16 cellular contexts compared by ENCODE assay signal in the genomic region with DNA sequence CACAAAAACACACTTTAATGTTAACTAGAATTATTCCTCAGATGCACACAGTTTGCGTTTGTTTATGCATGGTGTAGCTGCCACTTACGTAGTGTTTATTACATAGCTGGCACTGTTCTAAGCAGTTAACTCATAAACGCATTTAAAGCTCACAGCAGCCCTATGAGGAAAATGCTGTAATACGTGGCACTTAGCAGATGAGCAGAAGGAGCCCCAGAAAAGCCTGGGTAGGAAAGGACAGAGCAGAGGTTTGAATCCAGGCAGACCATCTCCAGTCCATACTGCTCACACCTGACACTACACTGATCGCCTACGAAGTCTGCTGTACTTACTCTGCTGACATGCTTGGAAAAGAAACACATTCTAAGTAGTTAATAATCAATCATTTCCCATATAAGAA.
DNase-seq lines count a peak whose midpoint lies in the region; ATAC-seq and TF ChIP-seq lines count a peak whose summit lies in the region.
"Had no signal": no experiment of that assay in that cellular context is flagged by ENCODE, and none has a peak within 500 bp of the region (broad histone marks: within the 10 kb centered on the region; RNA-seq: fewer than 3 reads in every experiment).

No MANE protein-coding gene starts in this region.

- CTCF ChIA-PET in activated CD4-positive, alpha-beta memory T cell treated with anti-CD3 and anti-CD28 coated beads for 36 hours (lab: Charles Lee), result no interaction called here

- H3K27me3 Mint-ChIP-seq in activated CD4-positive, alpha-beta memory T cell treated with anti-CD3 and anti-CD28 coated beads for 36 hours, result no peaks in the 10 kb centered on the region
- H3K27me3 Mint-ChIP-seq in stimulated activated memory B cell treated with anti-CD40 and anti-IgM and Interleukin-4, amounts not matched to agents 10 μg/mL and 1 μg/mL and 100 μg/mL, for 72 hours, result no peaks in the 10 kb centered on the region

- intact Hi-C loops in activated CD4-positive, alpha-beta memory T cell treated with anti-CD3 and anti-CD28 coated beads for 36 hours (cut with micrococcal nuclease), result loop anchor here (1.0 to 2.0 kb wide), 4 partner anchors 16 to 93 kb away; no protein-coding TSS in a partner anchor
- intact Hi-C loops in mucosa of descending colon (cut with DNase I, micrococcal nuclease), result loop anchor here in 1 of 2 donors (10.0 kb wide), 1 partner anchor 62 kb away; the partner anchor contains the start of gene BCL2

- POLR2A ChIA-PET in activated CD4-positive, alpha-beta memory T cell treated with anti-CD3 and anti-CD28 coated beads for 36 hours (lab: Charles Lee), result no interaction called here

- H3K27me3 ChIP-seq in HL-60 (ENCODE audit: insufficient read depth, poor library complexity, severe bottlenecking), result no peaks in the 10 kb centered on the region
- H3K27me3 ChIP-seq: ascending aorta had no signal

- H3K27ac ChIP-seq in HL-60 (replicated peaks), result peak overlapping the region; percentile 92
- H3K27ac ChIP-seq: ascending aorta, WERI-Rb-1 had no signal

- ATAC-seq in mucosa of descending colon, result peak; percentile 89
- ATAC-seq in stimulated activated memory B cell treated with anti-CD40 and anti-IgM and Interleukin-4, amounts not matched to agents 10 μg/mL and 1 μg/mL and 100 μg/mL, for 72 hours, result no peak
- ATAC-seq: Right ventricle myocardium inferior had no signal

- H3K4me1 ChIP-seq in mucosa of descending colon (ENCODE audit: low read depth), result peaks cover 29% of the 10 kb centered on the region

- peaks cover 67% of the 10 kb centered on the region for H3K4me1 Mint-ChIP-seq in activated CD4-positive, alpha-beta memory T cell treated with anti-CD3 and anti-CD28 coated beads for 36 hours (ENCODE audit: low read depth)
- H3K4me1 Mint-ChIP-seq in stimulated activated memory B cell treated with anti-CD40 and anti-IgM and Interleukin-4, amounts not matched to agents 10 μg/mL and 1 μg/mL and 100 μg/mL, for 72 hours, result peaks cover 62% of the 10 kb centered on the region

- no peak for TF ChIP-seq CTCF in HL-60 (IDR thresholded peaks at IDR 0.05; ENCODE audit: insufficient read depth, low read length)
- TF ChIP-seq CTCF in mucosa of descending colon (IDR thresholded peaks at IDR 0.05), result no peak
- TF ChIP-seq CTCF in GM13976 (IDR thresholded peaks at IDR 0.05; ENCODE audit: borderline replicate concordance, control extremely low read depth, extremely low read depth, insufficient read depth, missing control alignments), result no peak

- H3K27ac Mint-ChIP-seq in activated CD4-positive, alpha-beta memory T cell treated with anti-CD3 and anti-CD28 coated beads for 36 hours, result peak overlapping the region; percentile 62
- peak overlapping the region; percentile 71 for H3K27ac Mint-ChIP-seq in stimulated activated memory B cell treated with anti-CD40 and anti-IgM and Interleukin-4, amounts not matched to agents 10 μg/mL and 1 μg/mL and 100 μg/mL, for 72 hours

- H3K4me3 Mint-ChIP-seq in activated CD4-positive, alpha-beta memory T cell treated with anti-CD3 and anti-CD28 coated beads for 36 hours, result no peak overlapping the region
- H3K4me3 Mint-ChIP-seq in stimulated activated memory B cell treated with anti-CD40 and anti-IgM and Interleukin-4, amounts not matched to agents 10 μg/mL and 1 μg/mL and 100 μg/mL, for 72 hours, result no peak overlapping the region

- H3K36me3 ChIP-seq in mucosa of descending colon (ENCODE audit: low read depth), result no peaks in the 10 kb centered on the region
- H3K36me3 ChIP-seq: ascending aorta, WERI-Rb-1 had no signal

- in situ Hi-C loops in GM13976 (cut with MboI; ENCODE audit: low sequenced_read_pairs, unreplicated experiment), result no loop called here

- H3K4me3 ChIP-seq in HL-60 (replicated peaks; ENCODE audit: insufficient read depth, low read length) (no peak overlapping the region), mucosa of descending colon (no peak overlapping the region)
- H3K4me3 ChIP-seq: ascending aorta had no signal

- H3K9me3 ChIP-seq in mucosa of descending colon, result no peaks in the 10 kb centered on the region
- H3K9me3 ChIP-seq: ascending aorta had no signal

- DNase-seq in HL-60 (ENCODE audit: low read depth in 1 of 2, low spot score in 1 of 2) (peak; percentile 45 to 71), mucosa of descending colon (no peak), DMS 273 (lab: John Stamatoyannopoulos, UW; ENCODE audit: unreplicated experiment) (no peak), GM13976 (ENCODE audit: low spot score) (no peak), H4 (ENCODE audit: low spot score) (no peak), inferior parietal cortex (ENCODE audit: extremely low spot score) (no peak)
- no peak for DNase-seq in activated CD4-positive, alpha-beta memory T cell treated with anti-CD3 and anti-CD28 coated beads for 36 hours
- DNase-seq: activated T-cell treated with anti-CD3 and anti-CD28 coated beads, Interleukin-2, amount 50 U/mL, for 1 hour; NCI-H2029; NCI-H774; posterior cingulate gyrus; stimulated activated CD4-positive, alpha-beta T cell treated with anti-CD3 and anti-CD28 coated beads, Interleukin-4, amount 100 ng/mL, for 24 hours; WERI-Rb-1 had no signal

- no peaks in the 10 kb centered on the region for H3K9me3 Mint-ChIP-seq in activated CD4-positive, alpha-beta memory T cell treated with anti-CD3 and anti-CD28 coated beads for 36 hours
- H3K9me3 Mint-ChIP-seq in stimulated activated memory B cell treated with anti-CD40 and anti-IgM and Interleukin-4, amounts not matched to agents 10 μg/mL and 1 μg/mL and 100 μg/mL, for 72 hours, result peaks cover 4% of the 10 kb centered on the region

- H3K36me3 Mint-ChIP-seq in activated CD4-positive, alpha-beta memory T cell treated with anti-CD3 and anti-CD28 coated beads for 36 hours, result peaks cover 60% of the 10 kb centered on the region
- H3K36me3 Mint-ChIP-seq in stimulated activated memory B cell treated with anti-CD40 and anti-IgM and Interleukin-4, amounts not matched to agents 10 μg/mL and 1 μg/mL and 100 μg/mL, for 72 hours, result peaks cover 57% of the 10 kb centered on the region

Comparison
In these comparisons a context has a peak if more than half of its experiments do, and no peak if none do; other contexts are left out.
1. DNase-seq: peak in HL-60 (2 of 2); none in activated CD4-positive, alpha-beta memory T cell treated with anti-CD3 and anti-CD28 coated beads for 36 hours (single experiment), mucosa of descending colon (0 of 3), DMS 273 (single experiment), GM13976 (single experiment), H4 (single experiment) and inferior parietal cortex (single experiment).